Comparison of ENCODE assay signal across 14 cellular contexts in genomic region chr10:76113952-76114351, GRCh38.
DNase-seq lines count a peak whose midpoint lies in the region; ATAC-seq, FAIRE-seq and TF ChIP-seq lines count a peak whose summit lies in the region.
"Had no signal": no experiment of that assay in that cellular context is flagged by ENCODE, and none has a peak within 500 bp of the region (broad histone marks: within the 10 kb centered on the region; RNA-seq: fewer than 3 reads in every experiment).

No MANE protein-coding gene starts in this region.

- no peaks in the 10 kb centered on the region for H3K27me3 ChIP-seq in Caco-2 (replicated peaks; ENCODE audit: control insufficient read depth, insufficient read depth, low read length)
- H3K27me3 ChIP-seq in astrocyte (ENCODE audit: insufficient read depth, low read length) = no peaks in the 10 kb centered on the region
- H3K27me3 ChIP-seq in mesendoderm (ENCODE audit: insufficient read depth, low read length, poor library complexity) = no peaks in the 10 kb centered on the region
- H3K27me3 ChIP-seq in GM23248 (replicated peaks; ENCODE audit: insufficient read depth) = no peaks in the 10 kb centered on the region
- H3K27me3 ChIP-seq: BLaER1 had no signal

- CTCF ChIA-PET in Caco-2 (lab: Charles Lee) = interaction anchor here (0.8 to 2.1 kb wide), 3 partner anchors 63 to 190 kb away, joined by 3 to 7 read pairs (median 7); no protein-coding TSS in a partner anchor
- CTCF ChIA-PET in activated naive CD4-positive, alpha-beta T cell treated with anti-CD3 and anti-CD28 coated beads for 36 hours (lab: Charles Lee) = no interaction called here

- no peaks in the 10 kb centered on the region for H3K9me2 ChIP-seq in GM23248 (ENCODE audit: insufficient read depth)

- H3K4me3 ChIP-seq in Caco-2 (ENCODE audit: low read depth, low read length) (no peak overlapping the region), astrocyte (ENCODE audit: insufficient read depth, low read depth, low read length) (no peak overlapping the region), mesendoderm (ENCODE audit: low read length) (no peak overlapping the region), GM23248 (no peak overlapping the region)
- H3K4me3 ChIP-seq: BLaER1 had no signal

- H3K9me3 ChIP-seq in Caco-2 = no peaks in the 10 kb centered on the region
- no peaks in the 10 kb centered on the region for H3K9me3 ChIP-seq in astrocyte (ENCODE audit: insufficient read depth, low read depth, low read length)
- no peaks in the 10 kb centered on the region for H3K9me3 ChIP-seq in GM23248 (ENCODE audit: low read depth)
- H3K9me3 ChIP-seq: BLaER1 had no signal

- peak overlapping the region; percentile 61 for H2BK120ac ChIP-seq in mesendoderm (ENCODE audit: low read depth, low read length)

- H2BK5ac ChIP-seq in mesendoderm (ENCODE audit: low read length) = no peak overlapping the region

- H3K9me3 Mint-ChIP-seq in Caco-2 (ENCODE audit: unreplicated experiment) (peaks cover 22% of the 10 kb centered on the region), astrocyte (ENCODE audit: unreplicated experiment) (no peaks in the 10 kb centered on the region), endothelial cell (ENCODE audit: unreplicated experiment) (no peaks in the 10 kb centered on the region)
- no peaks in the 10 kb centered on the region for H3K9me3 Mint-ChIP-seq in activated naive CD4-positive, alpha-beta T cell treated with anti-CD3 and anti-CD28 coated beads for 36 hours
- no peaks in the 10 kb centered on the region for H3K9me3 Mint-ChIP-seq in natural killer cell treated with Interleukin-12 subunit alpha and Interleukin-12 subunit beta and Interleukin-15 and Interleukin-18, amount 100 ng/mL, for 72 hours

- no peak overlapping the region for H2AK5ac ChIP-seq in mesendoderm (ENCODE audit: low read length)

- H3K36me3 Mint-ChIP-seq in Caco-2 (ENCODE audit: insufficient read depth, unreplicated experiment) (peaks cover 6% of the 10 kb centered on the region), astrocyte (ENCODE audit: low read depth, unreplicated experiment) (no peaks in the 10 kb centered on the region), endothelial cell (ENCODE audit: low read depth, unreplicated experiment) (no peaks in the 10 kb centered on the region)
- no peaks in the 10 kb centered on the region for H3K36me3 Mint-ChIP-seq in activated naive CD4-positive, alpha-beta T cell treated with anti-CD3 and anti-CD28 coated beads for 36 hours (ENCODE audit: low read depth)
- no peaks in the 10 kb centered on the region for H3K36me3 Mint-ChIP-seq in natural killer cell treated with Interleukin-12 subunit alpha and Interleukin-12 subunit beta and Interleukin-15 and Interleukin-18, amount 100 ng/mL, for 72 hours
- H3K36me3 Mint-ChIP-seq: natural killer cell had no signal

- no peak overlapping the region for H3K18ac ChIP-seq in mesendoderm (ENCODE audit: low read length)

- H3K27ac ChIP-seq in astrocyte (ENCODE audit: low read depth, low read length) (no peak overlapping the region), mesendoderm (ENCODE audit: low read depth, low read length) (no peak overlapping the region), GM23248 (no peak overlapping the region)
- H3K27ac ChIP-seq: BLaER1 had no signal

- peaks cover 44% of the 10 kb centered on the region for H3K4me1 Mint-ChIP-seq in Caco-2 (ENCODE audit: low read depth, unreplicated experiment)
- peaks cover 39% of the 10 kb centered on the region for H3K4me1 Mint-ChIP-seq in astrocyte (ENCODE audit: low read depth, unreplicated experiment)
- no peaks in the 10 kb centered on the region for H3K4me1 Mint-ChIP-seq in activated naive CD4-positive, alpha-beta T cell treated with anti-CD3 and anti-CD28 coated beads for 36 hours (ENCODE audit: low read depth)
- H3K4me1 Mint-ChIP-seq in natural killer cell treated with Interleukin-12 subunit alpha and Interleukin-12 subunit beta and Interleukin-15 and Interleukin-18, amount 100 ng/mL, for 72 hours (ENCODE audit: low read depth in 2 of 2) = no peaks in the 10 kb centered on the region
- H3K4me1 Mint-ChIP-seq in endothelial cell (ENCODE audit: unreplicated experiment) = no peaks in the 10 kb centered on the region
- H3K4me1 Mint-ChIP-seq: activated CD4-positive, alpha-beta memory T cell treated with anti-CD3 and anti-CD28 coated beads, Interleukin-2, amount 10 ng/mL, durations not matched to agents 7 days and 5 days; natural killer cell had no signal

- no peak for FAIRE-seq in HTR-8/SVneo (lab: Jason Lieb, UNC)
- FAIRE-seq in astrocyte (lab: Jason Lieb, UNC) = peak; percentile 60

- no peaks in the 10 kb centered on the region for H3K79me1 ChIP-seq in mesendoderm (ENCODE audit: low read length)

- no CpG with 5 or more reads among the region's 4 CpGs for WGBS in mesendoderm (ENCODE audit: extremely low coverage, insufficient coverage, low lambda C conversion rate)
- WGBS in GM23248 (ENCODE audit: low coverage in 1 of 2, low lambda C conversion rate in 2 of 2, missing lambda C conversion rate in 2 of 2), 2 experiments = 63 to 67% methylated on average over 4 of the region's 4 CpGs

- no peaks in the 10 kb centered on the region for H4K20me1 ChIP-seq in astrocyte (ENCODE audit: insufficient read depth, low read length)
- no peaks in the 10 kb centered on the region for H4K20me1 ChIP-seq in GM23248 (ENCODE audit: insufficient read depth)
- H4K20me1 ChIP-seq: BLaER1 had no signal

- H3K4me3 Mint-ChIP-seq in Caco-2 (ENCODE audit: unreplicated experiment) = peak overlapping the region; percentile 47
- no peak overlapping the region for H3K4me3 Mint-ChIP-seq in astrocyte (ENCODE audit: unreplicated experiment)
- no peak overlapping the region for H3K4me3 Mint-ChIP-seq in activated naive CD4-positive, alpha-beta T cell treated with anti-CD3 and anti-CD28 coated beads for 36 hours
- H3K4me3 Mint-ChIP-seq in natural killer cell treated with Interleukin-12 subunit alpha and Interleukin-12 subunit beta and Interleukin-15 and Interleukin-18, amount 100 ng/mL, for 72 hours = no peak overlapping the region
- H3K4me3 Mint-ChIP-seq in endothelial cell (ENCODE audit: unreplicated experiment) = no peak overlapping the region
- H3K4me3 Mint-ChIP-seq: activated CD4-positive, alpha-beta memory T cell treated with anti-CD3 and anti-CD28 coated beads, Interleukin-2, amount 10 ng/mL, durations not matched to agents 7 days and 5 days; natural killer cell had no signal

- peak; percentile 66 to 73 for DNase-seq in Caco-2
- peak; percentile 22 for DNase-seq in HTR-8/SVneo (ENCODE audit: insufficient read length, low spot score)
- DNase-seq in astrocyte (ENCODE audit: low read depth) = peak; percentile 80
- DNase-seq in mesendoderm = peak; percentile 57
- no peak for DNase-seq in activated naive CD4-positive, alpha-beta T cell treated with anti-CD3 and anti-CD28 coated beads for 36 hours
- DNase-seq in GM23248 = no peak
- no peak for DNase-seq in natural killer cell treated with Interleukin-12 subunit alpha and Interleukin-12 subunit beta and Interleukin-15 and Interleukin-18, amount 100 ng/mL, for 72 hours (ENCODE audit: low spot score)
- DNase-seq in endothelial cell (ENCODE audit: low spot score) = no peak
- DNase-seq: activated CD4-positive, alpha-beta memory T cell treated with anti-CD3 and anti-CD28 coated beads, Interleukin-2, amount 10 ng/mL, durations not matched to agents 7 days and 5 days; activated gamma-delta T cell; GF-D8; MV-4-11; natural killer cell had no signal

- H2BK15ac ChIP-seq in mesendoderm (replicated peaks; ENCODE audit: low read depth) = no peak overlapping the region

- H3K79me2 ChIP-seq in astrocyte (ENCODE audit: insufficient read depth, low read length) (no peaks in the 10 kb centered on the region), mesendoderm (ENCODE audit: control insufficient read depth, insufficient read depth, low read length) (no peaks in the 10 kb centered on the region), GM23248 (ENCODE audit: insufficient read depth) (no peaks in the 10 kb centered on the region)

- peaks cover 22% of the 10 kb centered on the region for H3F3A ChIP-seq in GM23248 (ENCODE audit: insufficient read depth)

- no peaks in the 10 kb centered on the region for H3K36me3 ChIP-seq in Caco-2 (ENCODE audit: control insufficient read depth, insufficient read depth, low read length)
- H3K36me3 ChIP-seq in astrocyte (ENCODE audit: insufficient read depth, low read length) = no peaks in the 10 kb centered on the region
- no peaks in the 10 kb centered on the region for H3K36me3 ChIP-seq in mesendoderm (ENCODE audit: control insufficient read depth, insufficient read depth, low read length)
- H3K36me3 ChIP-seq in GM23248 (ENCODE audit: low read depth) = no peaks in the 10 kb centered on the region
- H3K36me3 ChIP-seq: BLaER1 had no signal

- H3K4me2 ChIP-seq in astrocyte (ENCODE audit: low read length) (peak overlapping the region; percentile 15), mesendoderm (ENCODE audit: low read length) (no peak overlapping the region), GM23248 (ENCODE audit: unreplicated experiment) (no peak overlapping the region)
- H3K4me2 ChIP-seq: BLaER1 had no signal

- H4K5ac ChIP-seq in mesendoderm (ENCODE audit: low read length) = no peak overlapping the region

- POLR2A ChIA-PET in Caco-2 (lab: Charles Lee) = no interaction called here

- no peak for ATAC-seq in natural killer cell treated with Interleukin-12 subunit alpha and Interleukin-12 subunit beta and Interleukin-15 and Interleukin-18, amount 100 ng/mL, for 72 hours
- ATAC-seq: natural killer cell had no signal

- in situ Hi-C loops in GM23248 (cut with MboI) = no loop called here

- no peak overlapping the region for H4K8ac ChIP-seq in mesendoderm (ENCODE audit: low read depth, low read length)

- no TSS peak for BruUV-seq in Caco-2 (replicated peaks; lab: Mats Ljungman, UMichigan)

- H2AFZ ChIP-seq in astrocyte (ENCODE audit: low read depth, low read length) = no peak overlapping the region
- no peak overlapping the region for H2AFZ ChIP-seq in GM23248

- no peak for TF ChIP-seq CTCF in Caco-2 (IDR thresholded peaks at IDR 0.05; ENCODE audit: insufficient read depth in 1 of 2, low read depth in 1 of 2, low read length in 1 of 2, severe bottlenecking in 1 of 2, unreplicated experiment in 1 of 2)
- TF ChIP-seq CTCF in astrocyte (IDR thresholded peaks at IDR 0.05; ENCODE audit: insufficient read depth, low read depth, low read length) = no peak
- no peak for TF ChIP-seq CTCF in endothelial cell (IDR thresholded peaks at IDR 0.05; ENCODE audit: unreplicated experiment)

- no peak overlapping the region for H3K56ac ChIP-seq in mesendoderm (ENCODE audit: low read length)

- H3K27me3 Mint-ChIP-seq in Caco-2 (ENCODE audit: insufficient read depth, unreplicated experiment) (no peaks in the 10 kb centered on the region), astrocyte (ENCODE audit: low read depth, unreplicated experiment) (no peaks in the 10 kb centered on the region), endothelial cell (ENCODE audit: unreplicated experiment) (no peaks in the 10 kb centered on the region)
- peaks cover 6% of the 10 kb centered on the region for H3K27me3 Mint-ChIP-seq in activated naive CD4-positive, alpha-beta T cell treated with anti-CD3 and anti-CD28 coated beads for 36 hours (ENCODE audit: low read depth)
- peaks cover 5 to 8% of the 10 kb centered on the region in 2 donors for H3K27me3 Mint-ChIP-seq in natural killer cell treated with Interleukin-12 subunit alpha and Interleukin-12 subunit beta and Interleukin-15 and Interleukin-18, amount 100 ng/mL, for 72 hours
- H3K27me3 Mint-ChIP-seq: activated CD4-positive, alpha-beta memory T cell treated with anti-CD3 and anti-CD28 coated beads, Interleukin-2, amount 10 ng/mL, durations not matched to agents 7 days and 5 days had no signal

- H3K4me1 ChIP-seq in Caco-2 = peaks cover 35% of the 10 kb centered on the region
- peaks cover 26% of the 10 kb centered on the region for H3K4me1 ChIP-seq in astrocyte (ENCODE audit: insufficient read depth, low read length)
- peaks cover 9% of the 10 kb centered on the region for H3K4me1 ChIP-seq in mesendoderm (ENCODE audit: control insufficient read depth, low read depth, low read length)
- peaks cover 20% of the 10 kb centered on the region for H3K4me1 ChIP-seq in GM23248 (ENCODE audit: insufficient read depth)
- H3K4me1 ChIP-seq: BLaER1 had no signal

- no peak overlapping the region for H3K9ac ChIP-seq in astrocyte (ENCODE audit: low read length)
- no peak overlapping the region for H3K9ac ChIP-seq in mesendoderm (ENCODE audit: low read length)
- no peak overlapping the region for H3K9ac ChIP-seq in GM23248
- H3K9ac ChIP-seq: BLaER1 had no signal

- intact Hi-C loops in Caco-2 (cut with micrococcal nuclease; ENCODE audit: unreplicated experiment) = loop anchor here (1.0 kb wide), 4 partner anchors 36 to 189 kb away; no protein-coding TSS in a partner anchor
- intact Hi-C loops in activated naive CD4-positive, alpha-beta T cell treated with anti-CD3 and anti-CD28 coated beads for 36 hours (cut with micrococcal nuclease) = no loop called here

- H3K27ac Mint-ChIP-seq in Caco-2 (ENCODE audit: unreplicated experiment) = peak overlapping the region; percentile 66
- H3K27ac Mint-ChIP-seq in astrocyte (ENCODE audit: unreplicated experiment) = peak overlapping the region; percentile 83
- H3K27ac Mint-ChIP-seq in activated naive CD4-positive, alpha-beta T cell treated with anti-CD3 and anti-CD28 coated beads for 36 hours = no peak overlapping the region
- no peak overlapping the region for H3K27ac Mint-ChIP-seq in natural killer cell treated with Interleukin-12 subunit alpha and Interleukin-12 subunit beta and Interleukin-15 and Interleukin-18, amount 100 ng/mL, for 72 hours
- H3K27ac Mint-ChIP-seq in endothelial cell (ENCODE audit: unreplicated experiment) = no peak overlapping the region
- H3K27ac Mint-ChIP-seq: activated CD4-positive, alpha-beta memory T cell treated with anti-CD3 and anti-CD28 coated beads, Interleukin-2, amount 10 ng/mL, durations not matched to agents 7 days and 5 days; natural killer cell had no signal

- H3K23ac ChIP-seq in mesendoderm (ENCODE audit: low read length) = no peak overlapping the region

- H3K4ac ChIP-seq in mesendoderm (ENCODE audit: low read depth, low read length) = peak overlapping the region; percentile 91

Comparison
In these comparisons a context has a peak if more than half of its experiments do, and no peak if none do; other contexts are left out.
1. DNase-seq: peak in Caco-2 (2 of 2), HTR-8/SVneo (single experiment), astrocyte (single experiment) and mesendoderm (single experiment); none in activated naive CD4-positive, alpha-beta T cell treated with anti-CD3 and anti-CD28 coated beads for 36 hours (single experiment), GM23248 (single experiment), natural killer cell treated with Interleukin-12 subunit alpha and Interleukin-12 subunit beta and Interleukin-15 and Interleukin-18, amount 100 ng/mL, for 72 hours (single experiment) and endothelial cell (single experiment).
2. H3K27ac Mint-ChIP-seq: peak in Caco-2 (single experiment) and astrocyte (single experiment); none in activated naive CD4-positive, alpha-beta T cell treated with anti-CD3 and anti-CD28 coated beads for 36 hours (single experiment), natural killer cell treated with Interleukin-12 subunit alpha and Interleukin-12 subunit beta and Interleukin-15 and Interleukin-18, amount 100 ng/mL, for 72 hours (0 of 2) and endothelial cell (single experiment).